In genomic region chr16:88974080-88974479, GRCh38 we compare ENCODE assay signal across 1 cellular context.
A peak's percentile ranks its signal among the peaks of the same experiment; 100 is the strongest.
TF ChIP-seq lines count a peak whose summit lies in the region.

No MANE protein-coding gene starts in this region.

TF ChIP-seq in K562, 482 proteins besides CTCF, POLR2A, EP300 and RAD21 (continued from another document):
- TF ChIP-seq ZNF592 (IDR thresholded peaks at IDR 0.05) (0 out of 2 replicates have a peak, but pooled peaks have one; percentile 29), ZNF740 (CRISPR knock-in tag; IDR thresholded peaks at IDR 0.05) (peak; percentile 66; the same call in 1 of the 2 replicates), ZNF740 (tag; IDR thresholded peaks at IDR 0.05) (no peak), ZNF174 (CRISPR knock-in tag; IDR thresholded peaks at IDR 0.05) (no peak), RBFOX2 (IDR thresholded peaks at IDR 0.05; ENCODE audit: low read depth, low read length) (peak; percentile 72), ZBTB7A (IDR thresholded peaks at IDR 0.05; ENCODE audit: borderline replicate concordance, control insufficient read depth, low read depth, low read length) (peak; percentile 53; the same call in 1 of the 2 replicates), ZNF395 (CRISPR knock-in tag; IDR thresholded peaks at IDR 0.05) (no peak), MYBL2 (IDR thresholded peaks at IDR 0.05; ENCODE audit: low read depth) (no peak), MYBL2 (CRISPR knock-in tag; IDR thresholded peaks at IDR 0.05; ENCODE audit: borderline replicate concordance) (no peak), RBM39 (optimal IDR thresholded peaks at IDR 0.05; ENCODE audit: low read depth, low read length) (no peak), ZNF398 (CRISPR knock-in tag; IDR thresholded peaks at IDR 0.05) (no peak), ZNF133 (CRISPR knock-in tag; IDR thresholded peaks at IDR 0.05) (no peak), TEAD4 (IDR thresholded peaks at IDR 0.05; ENCODE audit: low read length) (no peak), TEAD4 (CRISPR knock-in tag; IDR thresholded peaks at IDR 0.05; ENCODE audit: borderline replicate concordance) (no peak), ESRRA (IDR thresholded peaks at IDR 0.05; ENCODE audit: borderline replicate concordance, low read depth) (no peak), SIN3A (IDR thresholded peaks at IDR 0.05; ENCODE audit: borderline replicate concordance in 2 of 2, control insufficient read depth in 1 of 2, low read depth in 2 of 2, low read length in 2 of 2) (0 out of 4 replicates have a peak, but pooled peaks of 1 of the 2 experiments have one; percentile 2), UBTF (IDR thresholded peaks at IDR 0.05; ENCODE audit: borderline replicate concordance in 1 of 2, low read depth in 2 of 2, low read length in 2 of 2) (0 out of 4 replicates have a peak, but pooled peaks of 1 of the 2 experiments have one; percentile 43), HCFC1 (IDR thresholded peaks at IDR 0.05; ENCODE audit: low read depth, low read length) (no peak)
- TF ChIP-seq, protein P1, sequence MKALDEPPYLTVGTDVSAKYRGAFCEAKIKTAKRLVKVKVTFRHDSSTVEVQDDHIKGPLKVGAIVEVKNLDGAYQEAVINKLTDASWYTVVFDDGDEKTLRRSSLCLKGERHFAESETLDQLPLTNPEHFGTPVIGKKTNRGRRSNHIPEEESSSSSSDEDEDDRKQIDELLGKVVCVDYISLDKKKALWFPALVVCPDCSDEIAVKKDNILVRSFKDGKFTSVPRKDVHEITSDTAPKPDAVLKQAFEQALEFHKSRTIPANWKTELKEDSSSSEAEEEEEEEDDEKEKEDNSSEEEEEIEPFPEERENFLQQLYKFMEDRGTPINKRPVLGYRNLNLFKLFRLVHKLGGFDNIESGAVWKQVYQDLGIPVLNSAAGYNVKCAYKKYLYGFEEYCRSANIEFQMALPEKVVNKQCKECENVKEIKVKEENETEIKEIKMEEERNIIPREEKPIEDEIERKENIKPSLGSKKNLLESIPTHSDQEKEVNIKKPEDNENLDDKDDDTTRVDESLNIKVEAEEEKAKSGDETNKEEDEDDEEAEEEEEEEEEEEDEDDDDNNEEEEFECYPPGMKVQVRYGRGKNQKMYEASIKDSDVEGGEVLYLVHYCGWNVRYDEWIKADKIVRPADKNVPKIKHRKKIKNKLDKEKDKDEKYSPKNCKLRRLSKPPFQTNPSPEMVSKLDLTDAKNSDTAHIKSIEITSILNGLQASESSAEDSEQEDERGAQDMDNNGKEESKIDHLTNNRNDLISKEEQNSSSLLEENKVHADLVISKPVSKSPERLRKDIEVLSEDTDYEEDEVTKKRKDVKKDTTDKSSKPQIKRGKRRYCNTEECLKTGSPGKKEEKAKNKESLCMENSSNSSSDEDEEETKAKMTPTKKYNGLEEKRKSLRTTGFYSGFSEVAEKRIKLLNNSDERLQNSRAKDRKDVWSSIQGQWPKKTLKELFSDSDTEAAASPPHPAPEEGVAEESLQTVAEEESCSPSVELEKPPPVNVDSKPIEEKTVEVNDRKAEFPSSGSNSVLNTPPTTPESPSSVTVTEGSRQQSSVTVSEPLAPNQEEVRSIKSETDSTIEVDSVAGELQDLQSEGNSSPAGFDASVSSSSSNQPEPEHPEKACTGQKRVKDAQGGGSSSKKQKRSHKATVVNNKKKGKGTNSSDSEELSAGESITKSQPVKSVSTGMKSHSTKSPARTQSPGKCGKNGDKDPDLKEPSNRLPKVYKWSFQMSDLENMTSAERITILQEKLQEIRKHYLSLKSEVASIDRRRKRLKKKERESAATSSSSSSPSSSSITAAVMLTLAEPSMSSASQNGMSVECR (CRISPR knock-in tag; IDR thresholded peaks at IDR 0.05), result peak; percentile 21; the same call in 1 of the 2 replicates
- TF ChIP-seq, protein P2, sequence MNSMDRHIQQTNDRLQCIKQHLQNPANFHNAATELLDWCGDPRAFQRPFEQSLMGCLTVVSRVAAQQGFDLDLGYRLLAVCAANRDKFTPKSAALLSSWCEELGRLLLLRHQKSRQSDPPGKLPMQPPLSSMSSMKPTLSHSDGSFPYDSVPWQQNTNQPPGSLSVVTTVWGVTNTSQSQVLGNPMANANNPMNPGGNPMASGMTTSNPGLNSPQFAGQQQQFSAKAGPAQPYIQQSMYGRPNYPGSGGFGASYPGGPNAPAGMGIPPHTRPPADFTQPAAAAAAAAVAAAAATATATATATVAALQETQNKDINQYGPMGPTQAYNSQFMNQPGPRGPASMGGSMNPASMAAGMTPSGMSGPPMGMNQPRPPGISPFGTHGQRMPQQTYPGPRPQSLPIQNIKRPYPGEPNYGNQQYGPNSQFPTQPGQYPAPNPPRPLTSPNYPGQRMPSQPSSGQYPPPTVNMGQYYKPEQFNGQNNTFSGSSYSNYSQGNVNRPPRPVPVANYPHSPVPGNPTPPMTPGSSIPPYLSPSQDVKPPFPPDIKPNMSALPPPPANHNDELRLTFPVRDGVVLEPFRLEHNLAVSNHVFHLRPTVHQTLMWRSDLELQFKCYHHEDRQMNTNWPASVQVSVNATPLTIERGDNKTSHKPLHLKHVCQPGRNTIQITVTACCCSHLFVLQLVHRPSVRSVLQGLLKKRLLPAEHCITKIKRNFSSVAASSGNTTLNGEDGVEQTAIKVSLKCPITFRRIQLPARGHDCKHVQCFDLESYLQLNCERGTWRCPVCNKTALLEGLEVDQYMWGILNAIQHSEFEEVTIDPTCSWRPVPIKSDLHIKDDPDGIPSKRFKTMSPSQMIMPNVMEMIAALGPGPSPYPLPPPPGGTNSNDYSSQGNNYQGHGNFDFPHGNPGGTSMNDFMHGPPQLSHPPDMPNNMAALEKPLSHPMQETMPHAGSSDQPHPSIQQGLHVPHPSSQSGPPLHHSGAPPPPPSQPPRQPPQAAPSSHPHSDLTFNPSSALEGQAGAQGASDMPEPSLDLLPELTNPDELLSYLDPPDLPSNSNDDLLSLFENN (IDR thresholded peaks at IDR 0.05; ENCODE audit: low read depth in 2 of 2, low read length in 2 of 2), result no peak
- TF ChIP-seq, protein P3, sequence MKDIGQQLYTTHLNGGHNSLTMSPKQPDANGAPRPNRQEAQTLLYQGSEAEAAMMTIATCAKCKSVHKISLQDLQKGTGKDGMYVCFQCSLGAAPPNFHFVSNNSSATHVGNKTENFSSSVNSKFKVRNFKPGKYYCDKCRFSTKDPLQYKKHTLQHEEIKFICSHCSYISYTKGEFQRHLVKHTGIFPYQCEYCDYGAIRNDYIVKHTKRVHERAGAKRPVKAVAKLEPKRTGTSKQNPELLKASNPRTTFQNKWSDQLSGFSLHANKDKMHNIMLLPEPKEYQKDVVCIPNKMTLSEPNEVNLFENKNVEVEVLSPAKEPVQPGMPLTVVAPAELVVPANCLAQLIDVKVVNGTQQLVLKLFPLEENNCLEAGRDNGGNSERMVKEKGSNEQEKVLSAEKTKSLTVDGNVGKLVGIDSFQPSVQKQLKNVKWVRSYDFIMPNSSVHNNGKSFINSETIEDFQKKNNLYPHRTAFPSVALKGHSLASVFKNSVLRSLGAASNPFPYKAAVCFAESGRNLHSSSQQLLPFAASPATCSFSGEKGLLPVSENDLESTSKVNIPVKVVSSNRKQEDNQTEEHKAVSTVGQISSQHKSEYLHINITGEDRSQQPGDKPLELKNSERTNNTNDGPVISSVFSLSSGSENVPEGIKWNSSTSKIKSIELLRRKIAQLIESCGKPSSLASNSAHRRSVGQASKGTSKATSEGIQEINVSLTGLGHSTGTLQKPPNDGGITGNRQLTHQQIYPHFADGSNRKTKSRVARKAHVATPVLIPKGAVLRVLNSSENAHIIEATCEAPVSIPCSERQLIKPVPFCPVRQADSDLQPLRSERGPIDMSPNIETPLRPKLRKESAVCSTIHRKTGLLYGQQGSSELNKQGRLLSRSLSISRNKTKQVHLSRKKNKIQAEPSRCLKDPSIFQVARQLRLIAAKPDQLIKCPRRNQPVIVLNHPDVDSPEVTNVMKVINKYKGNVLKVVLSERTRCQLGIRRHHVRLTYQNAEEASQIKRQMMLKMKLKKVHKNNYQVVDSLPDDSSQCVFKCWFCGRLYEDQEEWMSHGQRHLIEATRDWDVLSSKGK (CRISPR knock-in tag; IDR thresholded peaks at IDR 0.05), result no peak
